Comparison of ENCODE assay signal across 12 cellular contexts in genomic region chr1:224774378-224774777, GRCh38.
DNase-seq lines count a peak whose midpoint lies in the region; ATAC-seq and TF ChIP-seq lines count a peak whose summit lies in the region.
"Had no signal": no experiment of that assay in that cellular context is flagged by ENCODE, and none has a peak within 500 bp of the region (broad histone marks: within the 10 kb centered on the region; RNA-seq: fewer than 3 reads in every experiment).

No MANE protein-coding gene starts in this region.

- no peaks in the 10 kb centered on the region for H3K27me3 ChIP-seq in dorsolateral prefrontal cortex
- H3K27me3 ChIP-seq: uterus had no signal

- no peak overlapping the region for H3K4me3 Mint-ChIP-seq in activated CD4-positive, alpha-beta T cell treated with anti-CD3 and anti-CD28 coated beads for 36 hours
- H3K4me3 Mint-ChIP-seq in stimulated activated effector memory CD8-positive, alpha-beta T cell treated with anti-CD3 and anti-CD28 coated beads, Interleukin-12 subunit alpha, Interleukin-12 subunit beta, amount 100 ng/mL, for 72 hours: no peak overlapping the region

- POLR2A ChIA-PET in activated CD4-positive, alpha-beta T cell treated with anti-CD3 and anti-CD28 coated beads for 36 hours (lab: Charles Lee): no interaction called here

- CTCF ChIA-PET in activated CD4-positive, alpha-beta T cell treated with anti-CD3 and anti-CD28 coated beads for 36 hours (lab: Charles Lee): no interaction called here

- peak; percentile 14 for DNase-seq in activated CD4-positive, alpha-beta T cell treated with anti-CD3 and anti-CD28 coated beads for 36 hours
- DNase-seq in activated CD4-positive, alpha-beta T cell treated with anti-CD3 and anti-CD28 coated beads for 4 hours: no peak
- no peak for DNase-seq in stimulated activated effector memory CD8-positive, alpha-beta T cell treated with anti-CD3 and anti-CD28 coated beads, Interleukin-12 subunit alpha, Interleukin-12 subunit beta, amount 100 ng/mL, for 72 hours (ENCODE audit: low spot score in 2 of 2)
- no peak for DNase-seq in kidney glomerular epithelial cell (lab: John Stamatoyannopoulos, UW)
- no peak for DNase-seq in dorsolateral prefrontal cortex
- DNase-seq in coronary artery (ENCODE audit: low spot score): no peak
- DNase-seq: activated CD8-positive, alpha-beta memory T cell treated with anti-CD3 and anti-CD28 coated beads for 24 hours; NCI-H1105 treated with DMSO at 0.1 percent for 48 hours; RPMI8226; uterus had no signal

- H3K9me3 Mint-ChIP-seq in activated CD4-positive, alpha-beta T cell treated with anti-CD3 and anti-CD28 coated beads for 36 hours (ENCODE audit: low read depth): no peaks in the 10 kb centered on the region
- H3K9me3 Mint-ChIP-seq in stimulated activated effector memory CD8-positive, alpha-beta T cell treated with anti-CD3 and anti-CD28 coated beads, Interleukin-12 subunit alpha, Interleukin-12 subunit beta, amount 100 ng/mL, for 72 hours: no peaks in the 10 kb centered on the region

- H3K4me3 ChIP-seq in WI38 (ENCODE audit: low read depth, low read length) (no peak overlapping the region), dorsolateral prefrontal cortex (no peak overlapping the region), coronary artery (no peak overlapping the region)
- H3K4me3 ChIP-seq: uterus had no signal

- peaks cover 2% of the 10 kb centered on the region for H3K27me3 Mint-ChIP-seq in activated CD4-positive, alpha-beta T cell treated with anti-CD3 and anti-CD28 coated beads for 36 hours

- TF ChIP-seq CTCF in WI38 (IDR thresholded peaks at IDR 0.05; ENCODE audit: low read depth, low read length) (0 out of 2 replicates have a peak, but pooled peaks have one; percentile 16), dorsolateral prefrontal cortex (IDR thresholded peaks at IDR 0.05 in 54 of 56, conservative IDR thresholded peaks at IDR 0.05 in 2 of 56; ENCODE audit: low read depth in 1 of 56, partially characterized antibody in 56 of 56) (peak in 5 of 56 donors; percentile 6 to 35 (median 12)), coronary artery (IDR thresholded peaks at IDR 0.05) (no peak)

- intact Hi-C loops in activated CD4-positive, alpha-beta T cell treated with anti-CD3 and anti-CD28 coated beads for 36 hours (cut with DNase I, micrococcal nuclease): no loop called here
- intact Hi-C loops in dorsolateral prefrontal cortex (cut with DNase I): no loop called here

- H3K4me1 Mint-ChIP-seq in activated CD4-positive, alpha-beta T cell treated with anti-CD3 and anti-CD28 coated beads for 36 hours: no peaks in the 10 kb centered on the region
- no peaks in the 10 kb centered on the region for H3K4me1 Mint-ChIP-seq in stimulated activated effector memory CD8-positive, alpha-beta T cell treated with anti-CD3 and anti-CD28 coated beads, Interleukin-12 subunit alpha, Interleukin-12 subunit beta, amount 100 ng/mL, for 72 hours

- H3K36me3 Mint-ChIP-seq in activated CD4-positive, alpha-beta T cell treated with anti-CD3 and anti-CD28 coated beads for 36 hours (ENCODE audit: low read depth): no peaks in the 10 kb centered on the region
- H3K36me3 Mint-ChIP-seq in stimulated activated effector memory CD8-positive, alpha-beta T cell treated with anti-CD3 and anti-CD28 coated beads, Interleukin-12 subunit alpha, Interleukin-12 subunit beta, amount 100 ng/mL, for 72 hours: no peaks in the 10 kb centered on the region

- H3K27ac ChIP-seq in dorsolateral prefrontal cortex (no peak overlapping the region), coronary artery (no peak overlapping the region)
- H3K27ac ChIP-seq: uterus had no signal

- no peak for ATAC-seq in activated CD4-positive, alpha-beta T cell treated with anti-CD3 and anti-CD28 coated beads for 36 hours
- peak; percentile 61 for ATAC-seq in HG02943 (IDR thresholded peaks at IDR 0.05; ENCODE audit: low read depth, unreplicated experiment)
- ATAC-seq in stimulated activated effector memory CD8-positive, alpha-beta T cell treated with anti-CD3 and anti-CD28 coated beads, Interleukin-12 subunit alpha, Interleukin-12 subunit beta, amount 100 ng/mL, for 72 hours: peak; percentile 32

- H3K27ac Mint-ChIP-seq in activated CD4-positive, alpha-beta T cell treated with anti-CD3 and anti-CD28 coated beads for 36 hours: no peak overlapping the region
- no peak overlapping the region for H3K27ac Mint-ChIP-seq in stimulated activated effector memory CD8-positive, alpha-beta T cell treated with anti-CD3 and anti-CD28 coated beads, Interleukin-12 subunit alpha, Interleukin-12 subunit beta, amount 100 ng/mL, for 72 hours
